Comparison of ENCODE assay signal across 8 cellular contexts in the genomic region with DNA sequence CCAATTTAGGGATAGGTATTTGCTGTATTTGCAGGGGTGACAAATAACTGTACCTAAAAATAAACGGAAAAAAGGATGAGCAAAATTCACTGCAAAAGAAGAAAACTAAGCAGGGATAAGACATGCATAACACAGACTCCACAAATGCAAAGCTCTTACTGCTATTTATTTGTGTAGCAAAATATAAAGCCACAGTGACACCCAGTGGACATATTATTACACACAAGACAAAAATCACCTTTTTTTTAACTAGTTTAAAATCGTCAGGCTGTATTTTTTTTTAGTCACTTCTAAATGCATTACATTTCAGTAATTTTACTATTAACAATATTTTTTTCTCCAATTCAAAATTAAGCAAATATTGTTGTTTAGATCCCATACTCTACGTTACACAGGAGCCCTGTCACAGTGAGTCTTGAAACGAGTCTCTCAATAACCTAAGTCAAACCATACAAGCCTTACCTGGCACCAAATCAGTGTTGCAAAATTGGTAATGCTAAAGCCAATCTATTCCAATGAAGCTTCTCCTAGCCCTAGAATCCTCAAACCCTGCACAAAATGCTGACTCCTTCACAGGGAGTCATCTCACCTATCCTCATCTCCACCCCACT. TPM values are rescaled to one million over a fixed set of nuclear protein-coding genes. Genes with fewer than 3 reads are reported as not detected.
A peak's percentile ranks its signal among the peaks of the same experiment; 100 is the strongest.
DNase-seq lines count a peak whose midpoint lies in the region; ATAC-seq, FAIRE-seq and TF ChIP-seq lines count a peak whose summit lies in the region.

No MANE protein-coding gene starts in this region.

- H3K4me1 ChIP-seq in K562 (replicated peaks in 1 of 2; ENCODE audit: control insufficient read depth in 2 of 2, insufficient read depth in 2 of 2, low read length in 2 of 2), result no peaks in the 10 kb centered on the region

- 32% methylated on average over 4 of the region's 4 CpGs for WGBS in K562 (ENCODE audit: insufficient coverage, low coverage, missing lambda C conversion rate)

- CTCF ChIA-PET in K562 (lab: Yijun Ruan, JAX; ENCODE audit: low intra/inter-chr PET ratio), result interaction anchor here (0.6 to 2.3 kb wide), 3 partner anchors 962 to 1810 kb away, joined by 5 to 12 read pairs (median 10); no protein-coding TSS in a partner anchor

- peak; percentile 84 for ATAC-seq in K562

- FAIRE-seq in K562 (lab: Jason Lieb, UNC), result peak; percentile 84

- no peaks in the 10 kb centered on the region for H3K79me2 ChIP-seq in K562 (ENCODE audit: control insufficient read depth, insufficient read depth, low read length)

- no peaks in the 10 kb centered on the region for H4K20me1 ChIP-seq in K562 (replicated peaks; ENCODE audit: control insufficient read depth, insufficient read depth, low read length)

- TF ChIP-seq EP300 in K562 (IDR thresholded peaks at IDR 0.05; ENCODE audit: low read length), result no peak

- POLR2A ChIA-PET in K562 (lab: Yijun Ruan, JAX), result interaction anchor here (0.6 to 0.7 kb wide), 2 partner anchors 10 to 514 kb away, joined by 3 read pairs; no protein-coding TSS in a partner anchor

- no peak overlapping the region for H3K9ac ChIP-seq in K562 (ENCODE audit: insufficient read depth in 1 of 2, low read depth in 2 of 2, low read length in 2 of 2)

- H3K9me1 ChIP-seq in K562 (ENCODE audit: control insufficient read depth, insufficient read depth, low read length), result no peaks in the 10 kb centered on the region

- H3K36me3 ChIP-seq in K562 (ENCODE audit: control insufficient read depth, insufficient read depth, low read length), result peaks cover 26% of the 10 kb centered on the region; the same call in 2 of the 3 replicates
- H3K36me3 ChIP-seq in WERI-Rb-1, result peaks cover 5% of the 10 kb centered on the region

- no peak for TF ChIP-seq POLR2A in K562 (conservative IDR thresholded peaks at IDR 0.05)

- H3K27me3 ChIP-seq in K562 (ENCODE audit: control insufficient read depth in 2 of 2, insufficient read depth in 2 of 2, low read length in 2 of 2) (no peaks in the 10 kb centered on the region), WERI-Rb-1 (ENCODE audit: insufficient read depth, low read depth, severe bottlenecking) (no peaks in the 10 kb centered on the region)

- DNase-seq in DMS 273 (lab: John Stamatoyannopoulos, UW; ENCODE audit: unreplicated experiment) (peak; percentile 75), DMS 273 treated with DMSO at 0.1 percent for 48 hours (lab: John Stamatoyannopoulos, UW) (no peak), HCEC 1CT (peak; percentile 36), NCI-H2171 (lab: John Stamatoyannopoulos, UW) (peak; percentile 60), K562 (ENCODE audit: extremely low read depth in 1 of 4, low spot score in 3 of 4) (peak; percentile 33 to 69 (median 55)), kidney tubule cell (ENCODE audit: low spot score) (peak; percentile 56), WERI-Rb-1 (no peak)
- DNase-seq in effector CD8-positive, alpha-beta T cell (lab: John Stamatoyannopoulos, UW), result no peak

- no peak overlapping the region for H2AFZ ChIP-seq in K562 (ENCODE audit: low read depth, low read length)

- TF ChIP-seq CTCF in K562 (IDR thresholded peaks at IDR 0.05 in 2 of 3, conservative IDR thresholded peaks at IDR 0.05 in 1 of 3; ENCODE audit: insufficient read depth in 2 of 3, low read depth in 1 of 3, low read length in 3 of 3) (peak; percentile 38 to 82 (median 53); a peak in 4 of 6 replicates), WERI-Rb-1 (IDR thresholded peaks at IDR 0.05; ENCODE audit: low read depth, low read length) (no peak)

- BruUV-seq in K562 (replicated peaks; lab: Mats Ljungman, UMichigan), result no TSS peak

- H3K9me3 ChIP-seq in K562 (replicated peaks; ENCODE audit: control insufficient read depth, insufficient read depth, low read depth, low read length) (no peaks in the 10 kb centered on the region), WERI-Rb-1 (ENCODE audit: severe bottlenecking) (no peaks in the 10 kb centered on the region)

- no peak overlapping the region for H3K4me2 ChIP-seq in K562 (ENCODE audit: insufficient read depth, low read length)

- H3K27ac ChIP-seq in K562 (ENCODE audit: extremely low read depth, low read depth, low read length), result no peak overlapping the region
- no peak overlapping the region for H3K27ac ChIP-seq in WERI-Rb-1

- H3K4me3 ChIP-seq in K562 (no peak overlapping the region), WERI-Rb-1 (ENCODE audit: low read depth, low read length) (no peak overlapping the region)

- TF ChIP-seq RAD21 in K562 (CRISPR knock-in tag; conservative IDR thresholded peaks at IDR 0.05 in 1 of 2, IDR thresholded peaks at IDR 0.05 in 1 of 2), result peak; percentile 83 to 84

- intact Hi-C loops in K562 (cut with micrococcal nuclease), result loop anchor here (5.0 to 10.0 kb wide), 4 partner anchors 323 to 1680 kb away; no protein-coding TSS in a partner anchor

- in situ Hi-C loops in K562 (cut with MboI), result loop anchor here (25.0 kb wide), 1 partner anchor 960 kb away; no protein-coding TSS in a partner anchor

TF ChIP-seq in K562, 482 proteins besides CTCF, POLR2A, EP300 and RAD21 (continues in another document):
- TF ChIP-seq GATAD2B (IDR thresholded peaks at IDR 0.05; ENCODE audit: borderline replicate concordance) (0 out of 2 replicates have a peak, but pooled peaks have one; percentile 17), SMC3 (conservative IDR thresholded peaks at IDR 0.05; ENCODE audit: insufficient read depth, low read depth, low read length) (peak; percentile 24; the same call in 1 of the 2 replicates), SMARCA5 (IDR thresholded peaks at IDR 0.05) (no peak), FOXA3 (CRISPR knock-in tag; conservative IDR thresholded peaks at IDR 0.05 in 1 of 2, IDR thresholded peaks at IDR 0.05 in 1 of 2) (peak in 1 of 2 experiments; percentile 5; a peak in 1 of 4 replicates), ZNF384 (IDR thresholded peaks at IDR 0.05; ENCODE audit: low read depth, low read length) (0 out of 2 replicates have a peak, but pooled peaks have one; percentile 36), ZNF124 (CRISPR knock-in tag; IDR thresholded peaks at IDR 0.05) (no peak)
- TF ChIP-seq, protein P1, sequence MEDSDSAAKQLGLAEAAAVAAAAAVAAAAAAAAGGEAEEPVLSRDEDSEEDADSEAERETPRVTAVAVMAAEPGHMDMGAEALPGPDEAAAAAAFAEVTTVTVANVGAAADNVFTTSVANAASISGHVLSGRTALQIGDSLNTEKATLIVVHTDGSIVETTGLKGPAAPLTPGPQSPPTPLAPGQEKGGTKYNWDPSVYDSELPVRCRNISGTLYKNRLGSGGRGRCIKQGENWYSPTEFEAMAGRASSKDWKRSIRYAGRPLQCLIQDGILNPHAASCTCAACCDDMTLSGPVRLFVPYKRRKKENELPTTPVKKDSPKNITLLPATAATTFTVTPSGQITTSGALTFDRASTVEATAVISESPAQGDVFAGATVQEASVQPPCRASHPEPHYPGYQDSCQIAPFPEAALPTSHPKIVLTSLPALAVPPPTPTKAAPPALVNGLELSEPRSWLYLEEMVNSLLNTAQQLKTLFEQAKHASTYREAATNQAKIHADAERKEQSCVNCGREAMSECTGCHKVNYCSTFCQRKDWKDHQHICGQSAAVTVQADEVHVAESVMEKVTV (CRISPR knock-in tag; IDR thresholded peaks at IDR 0.05), result peak; percentile 81

RNA-seq across cellular contexts. Expression of a gene that starts 23.7 kb away (rescaled TPM):
- 33.8 and 79.6 TPM in 2 replicates for total RNA-seq in K562 (2011; cell fraction: chromatin; rRNA removed; ENCODE audit: low replicate concordance)
- 12.7 and 20.7 TPM in 2 replicates for total RNA-seq in K562 (2011; cell fraction: nucleolus; rRNA removed)
- total RNA-seq in K562 (2011; cell fraction: nucleoplasm; rRNA removed), result 26.4 and 52.7 TPM in 2 replicates
- total RNA-seq in K562 (2014; rRNA removed) (7.9 and 12.3 TPM in 2 replicates), K562 (2014; rRNA removed; fragmentation: Illumina TruSeq; extraction: Trizol) (25.6 and 27.9 TPM in 2 replicates), K562 (2015; rRNA removed; fragmentation: Illumina TruSeq; extraction: Trizol) (17.2 and 19.8 TPM in 2 replicates), K562 (2021) (19.3 and 22.5 TPM in 2 replicates)
- polyA plus RNA-seq in K562 (2011; rRNA removed) (26.6 and 28.2 TPM in 2 replicates), K562 (2014; fragmentation: Illumina TruSeq; extraction: Trizol) (19.8 and 22.1 TPM in 2 replicates), K562 (2014; fragmentation: Nextera tagmentation; extraction: Ambion mirVana) (10 to 100 TPM; 27.1 to 32.8 TPM), K562 (2014; rRNA removed) (17.0 and 18.5 TPM in 2 replicates)
- polyA plus RNA-seq in K562 (2011; cell fraction: cytosol; rRNA removed), result 5.1 and 17.4 TPM in 2 replicates
- 13.5 and 24.2 TPM in 2 replicates for polyA plus RNA-seq in K562 (2011; cell fraction: nucleus; rRNA removed)
- 16.2 and 17.7 TPM in 2 replicates for polyA plus RNA-seq in K562 (2012)
- 28.0 and 34.2 TPM in 2 replicates for polyA minus RNA-seq in K562 (2011; rRNA and poly(A)+ RNA removed)
- polyA minus RNA-seq in K562 (2011; cell fraction: cytosol; rRNA and poly(A)+ RNA removed), result 7.4 and 9.9 TPM in 2 replicates
- 10.9 and 27.9 TPM in 2 replicates for polyA minus RNA-seq in K562 (2011; cell fraction: nucleus; rRNA and poly(A)+ RNA removed)

RNA-seq across cellular contexts. Expression of a gene that starts 23.8 kb away (rescaled TPM):
- total RNA-seq in K562 (2011; cell fraction: chromatin; rRNA removed; ENCODE audit: low replicate concordance), result 68.9 and 113 TPM in 2 replicates
- 48.7 and 60.1 TPM in 2 replicates for total RNA-seq in K562 (2011; cell fraction: nucleolus; rRNA removed)
- 79.1 and 126 TPM in 2 replicates for total RNA-seq in K562 (2011; cell fraction: nucleoplasm; rRNA removed)
- total RNA-seq in K562 (2014; rRNA removed), result 68.1 and 71.1 TPM in 2 replicates
- total RNA-seq in K562 (2014; rRNA removed; fragmentation: Illumina TruSeq; extraction: Trizol), result 90.9 and 113 TPM in 2 replicates
- 66.7 and 70.4 TPM in 2 replicates for total RNA-seq in K562 (2015; rRNA removed; fragmentation: Illumina TruSeq; extraction: Trizol)
- 57.0 and 65.2 TPM in 2 replicates for total RNA-seq in K562 (2021)
- 74.9 and 85.7 TPM in 2 replicates for polyA plus RNA-seq in K562 (2011; rRNA removed)
- polyA plus RNA-seq in K562 (2011; cell fraction: cytosol; rRNA removed), result 15.8 and 23.4 TPM in 2 replicates
- 45.5 and 71.8 TPM in 2 replicates for polyA plus RNA-seq in K562 (2011; cell fraction: nucleus; rRNA removed)
- 57.1 and 60.2 TPM in 2 replicates for polyA plus RNA-seq in K562 (2012)
- polyA plus RNA-seq in K562 (2014; fragmentation: Illumina TruSeq; extraction: Trizol), result 79.2 and 83.3 TPM in 2 replicates
- polyA plus RNA-seq in K562 (2014; fragmentation: Nextera tagmentation; extraction: Ambion mirVana), result 10 to 100 TPM; 89.3 to 97.9 TPM
- polyA plus RNA-seq in K562 (2014; rRNA removed), result 72.0 and 82.2 TPM in 2 replicates
- 79.0 and 99.1 TPM in 2 replicates for polyA minus RNA-seq in K562 (2011; rRNA and poly(A)+ RNA removed)
- 29.9 and 36.9 TPM in 2 replicates for polyA minus RNA-seq in K562 (2011; cell fraction: cytosol; rRNA and poly(A)+ RNA removed)
- polyA minus RNA-seq in K562 (2011; cell fraction: nucleus; rRNA and poly(A)+ RNA removed), result 63.4 and 97.6 TPM in 2 replicates

Comparison
In these comparisons a context has a peak if more than half of its experiments do, and no peak if none do; other contexts are left out.
1. DNase-seq: peak in DMS 273 (single experiment), HCEC 1CT (single experiment), NCI-H2171 (single experiment), K562 (4 of 4) and kidney tubule cell (single experiment); none in DMS 273 treated with DMSO at 0.1 percent for 48 hours (single experiment), effector CD8-positive, alpha-beta T cell (single experiment) and WERI-Rb-1 (single experiment).